In the genomic region with DNA sequence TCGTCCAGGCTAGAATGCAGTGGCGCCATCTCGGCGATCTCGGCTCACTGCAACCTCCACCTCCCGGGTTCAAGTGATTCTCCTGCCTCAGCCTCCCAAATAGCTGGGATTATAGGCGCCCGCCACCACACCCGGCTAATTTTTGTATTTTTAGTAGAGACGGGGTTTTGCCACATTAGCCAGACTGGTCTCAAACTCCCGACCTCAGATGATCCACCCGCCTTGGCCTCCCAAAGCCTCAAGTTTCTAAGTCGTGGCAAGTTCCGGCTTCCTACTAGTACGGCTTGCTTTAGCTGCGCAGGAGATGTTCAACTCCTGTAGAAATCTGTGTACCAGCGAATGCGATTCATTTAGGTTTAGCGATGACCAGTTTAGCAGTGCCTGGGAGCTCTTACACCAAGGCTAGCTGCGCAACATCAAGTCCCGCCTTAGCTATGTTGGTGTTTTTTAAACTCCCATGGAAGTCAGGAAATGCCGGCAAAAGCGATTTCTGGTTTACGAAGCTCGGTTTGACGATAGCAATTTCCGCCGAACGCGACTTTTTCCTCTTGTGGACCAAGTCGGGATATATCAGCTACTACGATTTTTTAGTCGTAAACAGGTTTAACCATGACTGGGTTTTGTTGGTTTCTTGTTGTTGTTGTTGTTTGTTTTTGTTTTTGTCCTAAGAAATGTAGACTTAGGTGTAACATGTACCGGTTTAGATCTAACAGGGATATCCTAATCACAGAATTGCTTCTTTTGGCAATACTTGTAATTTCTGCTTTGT, we compare ENCODE assay signal across 8 cellular contexts. TPM values are rescaled to one million over a fixed set of nuclear protein-coding genes. Genes with fewer than 3 reads are reported as not detected.
DNase-seq lines count a peak whose midpoint lies in the region; ATAC-seq, FAIRE-seq and TF ChIP-seq lines count a peak whose summit lies in the region.

No MANE protein-coding gene starts in this region.

- no peak for TF ChIP-seq POLR2A in H54 (IDR thresholded peaks at IDR 0.05; ENCODE audit: low read depth, low read length)

- peaks cover 10% of the 10 kb centered on the region for H3K27me3 ChIP-seq in mesendoderm (ENCODE audit: insufficient read depth, low read length, poor library complexity)

- H2BK15ac ChIP-seq in mesendoderm (replicated peaks; ENCODE audit: low read depth): no peak overlapping the region

- H3K79me2 ChIP-seq in mesendoderm (ENCODE audit: control insufficient read depth, insufficient read depth, low read length): no peaks in the 10 kb centered on the region

- intact Hi-C loops in CD14-positive monocyte (cut with micrococcal nuclease): loop anchor here (1.0 to 10.0 kb wide), 5 partner anchors 43 to 201 kb away; a partner anchor contains a TSS

- H3K27ac ChIP-seq in mesendoderm (ENCODE audit: low read depth, low read length): no peak overlapping the region
- peak overlapping the region; percentile 44 for H3K27ac ChIP-seq in temporal lobe (ENCODE audit: low read depth, low read length)

- no peak overlapping the region for H3K9ac ChIP-seq in mesendoderm (ENCODE audit: low read length)

- no peak for TF ChIP-seq CTCF in CD14-positive monocyte (IDR thresholded peaks at IDR 0.05)
- TF ChIP-seq CTCF in HFFc6 (IDR thresholded peaks at IDR 0.05): peak; percentile 42
- TF ChIP-seq CTCF in chondrocyte (IDR thresholded peaks at IDR 0.05): no peak

- ATAC-seq in HG02588 (IDR thresholded peaks at IDR 0.05; ENCODE audit: unreplicated experiment): no peak

- H3K27ac Mint-ChIP-seq in CD14-positive monocyte (peak overlapping the region; percentile 100), HFFc6 (peak overlapping the region; percentile 100), chondrocyte (ENCODE audit: unreplicated experiment) (peak overlapping the region; percentile 86)

- DNase-seq in CD14-positive monocyte (ENCODE audit: low spot score) (peak; percentile 66), HFFc6 (no peak), T-helper 22 cell (ENCODE audit: low read depth) (peak; percentile 53), chondrocyte (ENCODE audit: low spot score) (no peak), mesendoderm (no peak), H54 (ENCODE audit: insufficient read length, low spot score) (no peak)

- no peak overlapping the region for H4K8ac ChIP-seq in mesendoderm (ENCODE audit: low read depth, low read length)

- H3K18ac ChIP-seq in mesendoderm (ENCODE audit: low read length): no peak overlapping the region

- H3K4me1 Mint-ChIP-seq in CD14-positive monocyte (peaks cover 35% of the 10 kb centered on the region), HFFc6 (ENCODE audit: low read depth) (peaks cover 67% of the 10 kb centered on the region), chondrocyte (ENCODE audit: low read depth) (peaks cover 42% of the 10 kb centered on the region)

- H3K9me3 Mint-ChIP-seq in CD14-positive monocyte: peaks cover 0 to 25% (median 8%) of the 10 kb centered on the region in 7 donors
- peaks cover 23% of the 10 kb centered on the region for H3K9me3 Mint-ChIP-seq in HFFc6
- peaks cover 2% of the 10 kb centered on the region for H3K9me3 Mint-ChIP-seq in chondrocyte (ENCODE audit: low read depth)

- no peak for FAIRE-seq in H54 (lab: Jason Lieb, UNC)

- H3K4me3 Mint-ChIP-seq in CD14-positive monocyte: peak overlapping the region; percentile 96 to 100
- H3K4me3 Mint-ChIP-seq in HFFc6: peak overlapping the region; percentile 98
- H3K4me3 Mint-ChIP-seq in chondrocyte (ENCODE audit: unreplicated experiment): peak overlapping the region; percentile 86

- H3K4ac ChIP-seq in mesendoderm (ENCODE audit: low read depth, low read length): peak overlapping the region; percentile 22

- H2BK120ac ChIP-seq in mesendoderm (ENCODE audit: low read depth, low read length): no peak overlapping the region

- peak overlapping the region; percentile 6 for H3K56ac ChIP-seq in mesendoderm (ENCODE audit: low read length)

- no peak overlapping the region for H2BK5ac ChIP-seq in mesendoderm (ENCODE audit: low read length)

- no peak overlapping the region for H4K5ac ChIP-seq in mesendoderm (ENCODE audit: low read length)

- H3K27me3 Mint-ChIP-seq in CD14-positive monocyte (ENCODE audit: low read depth in 3 of 3): peaks cover 2 to 7% (median 4%) of the 10 kb centered on the region in 3 donors
- peaks cover 4% of the 10 kb centered on the region for H3K27me3 Mint-ChIP-seq in HFFc6 (ENCODE audit: insufficient read depth)
- no peaks in the 10 kb centered on the region for H3K27me3 Mint-ChIP-seq in chondrocyte (ENCODE audit: low read depth)

- WGBS in mesendoderm (ENCODE audit: extremely low coverage, insufficient coverage, low lambda C conversion rate): no CpG with 5 or more reads among the region's 34 CpGs

- H3K36me3 ChIP-seq in mesendoderm (ENCODE audit: control insufficient read depth, insufficient read depth, low read length): no peaks in the 10 kb centered on the region

- H2AK5ac ChIP-seq in mesendoderm (ENCODE audit: low read length): no peak overlapping the region

- no peak overlapping the region for H3K4me3 ChIP-seq in mesendoderm (ENCODE audit: low read length)

- no peak overlapping the region for H3K23ac ChIP-seq in mesendoderm (ENCODE audit: low read length)

- peaks cover 5 to 6% of the 10 kb centered on the region in 2 donors for H3K36me3 Mint-ChIP-seq in CD14-positive monocyte
- peaks cover 35% of the 10 kb centered on the region for H3K36me3 Mint-ChIP-seq in HFFc6 (ENCODE audit: low read depth)
- H3K36me3 Mint-ChIP-seq in chondrocyte (ENCODE audit: low read depth): no peaks in the 10 kb centered on the region

- H3K79me1 ChIP-seq in mesendoderm (ENCODE audit: low read length): no peaks in the 10 kb centered on the region

- H3K4me2 ChIP-seq in mesendoderm (ENCODE audit: low read length): peak overlapping the region; percentile 9

- no peaks in the 10 kb centered on the region for H3K4me1 ChIP-seq in mesendoderm (ENCODE audit: control insufficient read depth, low read depth, low read length)

RNA-seq across cellular contexts. Expression of a gene that starts 46.4 kb away (rescaled TPM):
- 1 to 10 TPM; 2.3 to 3.1 TPM for polyA plus RNA-seq in CD14-positive monocyte
- 1 to 10 TPM in 3 of 6 experiments, under 1 TPM in 3; 0.85 to 1.5 (median 1.1) TPM for total RNA-seq in HFFc6 (2021; fragmentation: NEBNext Ultra II Directional; extraction: Animal tissue kit (Norgen Biotek cat#: 25700))
- total RNA-seq in chondrocyte (1.2 to 3.5 TPM (median 1.7 TPM) in 3 replicates), temporal lobe (0.49 TPM)
- polyA plus RNA-seq in mesendoderm (2013, experiment 1 of 2): 1.2 TPM
- 1.2 TPM for polyA plus RNA-seq in mesendoderm (2013, experiment 2 of 2)

Comparison
In these comparisons a context has a peak if more than half of its experiments do, and no peak if none do; other contexts are left out.
1. DNase-seq: peak in CD14-positive monocyte (single experiment) and T-helper 22 cell (single experiment); none in HFFc6 (single experiment), chondrocyte (single experiment), mesendoderm (single experiment) and H54 (single experiment).
2. Peak in every context shown above with its lines, with median percentiles within 50 percentile points of each other: H3K27ac Mint-ChIP-seq and H3K4me3 Mint-ChIP-seq.